Comparison of ENCODE assay signal across 30 cellular contexts in the genomic region with DNA sequence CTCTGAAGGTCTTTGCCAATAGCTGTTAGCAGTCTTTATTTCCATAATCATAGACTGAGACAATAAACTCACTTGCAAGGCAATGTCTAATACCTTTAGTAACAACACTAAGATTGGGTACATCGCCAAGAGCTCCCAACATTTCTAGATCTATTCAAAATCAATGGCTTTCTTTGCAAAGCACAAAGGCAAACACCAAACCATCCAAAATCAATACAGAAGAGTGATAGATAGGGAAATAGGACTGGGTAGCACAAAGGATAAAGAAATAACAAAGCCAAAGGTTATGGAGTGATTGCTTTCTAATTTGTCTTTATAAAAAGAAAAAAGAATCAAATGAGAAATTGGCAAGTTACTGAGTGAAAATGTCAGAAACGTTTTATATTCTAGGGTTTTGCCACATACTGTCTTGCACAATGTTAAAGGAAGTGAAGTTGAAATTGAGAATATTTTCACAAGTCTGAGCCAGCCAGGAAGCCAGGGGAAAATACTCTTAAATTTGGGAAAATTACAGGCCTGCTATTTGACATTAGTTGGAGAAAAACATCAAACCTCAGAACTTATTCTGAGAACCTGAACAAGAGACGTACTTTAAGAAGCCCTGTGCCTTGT. TPM values are rescaled to one million over a fixed set of nuclear protein-coding genes. Genes with fewer than 3 reads are reported as not detected.
A peak's percentile ranks its signal among the peaks of the same experiment; 100 is the strongest.
DNase-seq lines count a peak whose midpoint lies in the region; ATAC-seq and TF ChIP-seq lines count a peak whose summit lies in the region.
"Had no signal": no experiment of that assay in that cellular context is flagged by ENCODE, and none has a peak within 500 bp of the region (broad histone marks: within the 10 kb centered on the region; RNA-seq: fewer than 3 reads in every experiment).

No MANE protein-coding gene starts in this region.

- H3K9ac ChIP-seq in liver (ENCODE audit: low read depth in 1 of 2, low read length in 2 of 2): no peak overlapping the region

- H3K4me1 ChIP-seq in right cardiac atrium (ENCODE audit: control insufficient read depth, insufficient read depth, low read length) (peaks cover 2% of the 10 kb centered on the region), right atrium auricular region (no peaks in the 10 kb centered on the region), liver (ENCODE audit: control insufficient read depth in 4 of 4, insufficient read depth in 4 of 4, low read length in 3 of 4) (no peaks in the 10 kb centered on the region)
- H3K4me1 ChIP-seq: spleen, testis had no signal

- H3K36me3 ChIP-seq in right atrium auricular region (no peaks in the 10 kb centered on the region), liver (ENCODE audit: control insufficient read depth in 4 of 4, insufficient read depth in 3 of 4, low read depth in 1 of 4, low read length in 3 of 4) (no peaks in the 10 kb centered on the region)
- H3K36me3 ChIP-seq: left lung, spleen had no signal

- H3K4me3 ChIP-seq in right cardiac atrium (ENCODE audit: low read length): no peak overlapping the region
- H3K4me3 ChIP-seq in right atrium auricular region: no peak overlapping the region
- H3K4me3 ChIP-seq in choroid plexus epithelial cell (ENCODE audit: low read depth, low read length): no peak overlapping the region
- H3K4me3 ChIP-seq in liver (ENCODE audit: low read depth in 1 of 3, low read length in 3 of 3): no peak overlapping the region
- H3K4me3 ChIP-seq: left lung, SK-N-MC, spleen, testis had no signal

- H3K27ac Mint-ChIP-seq in mesothelial cell of epicardium: no peak overlapping the region
- H3K27ac Mint-ChIP-seq: activated CD8-positive, alpha-beta memory T cell treated with anti-CD3 and anti-CD28 coated beads, Interleukin-2, amount 10 ng/mL, durations not matched to agents 7 days and 5 days; activated naive CD8-positive, alpha-beta T cell treated with anti-CD3 and anti-CD28 coated beads, Interleukin-2, amount 10 ng/mL, durations not matched to agents 7 days and 5 days; CD4-positive, CD25-positive, alpha-beta regulatory T cell; IgD-negative memory B cell; naive thymus-derived CD4-positive, alpha-beta T cell; T-helper 1 cell treated with Interleukin-12 subunit alpha and Interleukin-12 subunit beta and Interleukin-4 antibody, amounts not matched to agents 30 μg/mL and 1 μg/mL, for 36 hours had no signal

- peak; percentile 18 to 43 for TF ChIP-seq RAD21 in liver (IDR thresholded peaks at IDR 0.05)

- no peaks in the 10 kb centered on the region for H3K27me3 Mint-ChIP-seq in mesothelial cell of epicardium (ENCODE audit: low read depth)
- H3K27me3 Mint-ChIP-seq: CD4-positive, CD25-positive, alpha-beta regulatory T cell; IgD-negative memory B cell had no signal

- DNase-seq in right cardiac atrium (no peak), right atrium auricular region (ENCODE audit: low spot score) (no peak), choroid plexus epithelial cell (ENCODE audit: low read depth) (peak; percentile 21), mesothelial cell of epicardium (ENCODE audit: low spot score in 2 of 2, unreplicated experiment in 2 of 2) (no peak), epidermal melanocyte (ENCODE audit: insufficient read length, low spot score) (no peak), SW480 (ENCODE audit: low spot score) (no peak), UCSD-AML1 (lab: John Stamatoyannopoulos, UW; ENCODE audit: unreplicated experiment) (no peak)
- DNase-seq: activated CD4-positive, alpha-beta T cell treated with anti-CD3 and anti-CD28 coated beads, Interleukin-2, amount 50 U/mL, for 4 hours; activated CD8-positive, alpha-beta memory T cell treated with anti-CD3 and anti-CD28 coated beads, Interleukin-2, amount 10 ng/mL, durations not matched to agents 7 days and 5 days; activated gamma-delta T cell; activated naive CD8-positive, alpha-beta T cell treated with anti-CD3 and anti-CD28 coated beads, Interleukin-2, amount 10 ng/mL, durations not matched to agents 7 days and 5 days; activated T-cell treated with anti-CD3 and anti-CD28 coated beads, Interleukin-2, amount 50 U/mL, for 4 hours; CD4-positive, CD25-positive, alpha-beta regulatory T cell; EL; left lung; naive thymus-derived CD4-positive, alpha-beta T cell; NCI-H1092 treated with DMSO at 0.1 percent for 48 hours; NCI-H187; NCI-H510A; occipital lobe; OCI-M1; spleen; stimulated activated CD4-positive, alpha-beta T cell treated with anti-CD3 and anti-CD28 coated beads, Interleukin-2, amount 100 ng/mL, for 24 hours; stimulated activated naive CD8-positive, alpha-beta T cell treated with anti-CD3 and anti-CD28 coated beads, Interleukin-15, Interleukin-2, amounts not matched to agents 100 U/mL and 50 U/mL, for 24 hours; testis had no signal

- H3K36me3 Mint-ChIP-seq in mesothelial cell of epicardium: no peaks in the 10 kb centered on the region
- H3K36me3 Mint-ChIP-seq: activated CD8-positive, alpha-beta memory T cell treated with anti-CD3 and anti-CD28 coated beads, Interleukin-2, amount 10 ng/mL, durations not matched to agents 7 days and 5 days; activated naive CD8-positive, alpha-beta T cell treated with anti-CD3 and anti-CD28 coated beads, Interleukin-2, amount 10 ng/mL, durations not matched to agents 7 days and 5 days; CD4-positive, CD25-positive, alpha-beta regulatory T cell; IgD-negative memory B cell; naive thymus-derived CD4-positive, alpha-beta T cell had no signal

- H3K27ac ChIP-seq in right cardiac atrium (ENCODE audit: low read length) (peak overlapping the region; percentile 42), right atrium auricular region (peak overlapping the region in 1 of 2 donors; percentile 45), liver (ENCODE audit: low read depth in 1 of 2, low read length in 2 of 2) (no peak overlapping the region)
- H3K27ac ChIP-seq: left lung, SK-N-MC, spleen, testis had no signal

- no peak for ATAC-seq in right cardiac atrium
- ATAC-seq: activated CD4-positive, CD25-positive, alpha-beta regulatory T cell treated with anti-CD3 and anti-CD28 coated beads, Interleukin-2, amount 50 U/mL, for 24 hours; activated CD8-positive, alpha-beta memory T cell treated with anti-CD3 and anti-CD28 coated beads, Interleukin-2, amount 10 ng/mL, durations not matched to agents 7 days and 5 days; activated T-cell treated with anti-CD3 and anti-CD28 coated beads, Interleukin-2, amount 50 U/mL, for 4 hours; left lung; naive thymus-derived CD4-positive, alpha-beta T cell; stimulated activated naive CD8-positive, alpha-beta T cell treated with anti-CD3 and anti-CD28 coated beads, Interleukin-15, Interleukin-2, amounts not matched to agents 100 U/mL and 50 U/mL, for 24 hours had no signal

- H3K27me3 ChIP-seq in right cardiac atrium (ENCODE audit: control insufficient read depth, insufficient read depth) (no peaks in the 10 kb centered on the region), right atrium auricular region (no peaks in the 10 kb centered on the region), liver (ENCODE audit: control insufficient read depth in 4 of 4, insufficient read depth in 4 of 4, low read length in 3 of 4) (peaks cover 0 to 7% (median 0%) of the 10 kb centered on the region in 4 donors)
- H3K27me3 ChIP-seq: left lung, spleen, testis had no signal

- 68% methylated on average over 3 of the region's 3 CpGs for WGBS in right cardiac atrium
- whole genome bisulfite sequencing in liver: 49% methylated on average over 3 of the region's 3 CpGs

- peaks cover 14% of the 10 kb centered on the region for H3K4me1 Mint-ChIP-seq in mesothelial cell of epicardium
- H3K4me1 Mint-ChIP-seq: activated CD8-positive, alpha-beta memory T cell treated with anti-CD3 and anti-CD28 coated beads, Interleukin-2, amount 10 ng/mL, durations not matched to agents 7 days and 5 days; activated naive CD8-positive, alpha-beta T cell treated with anti-CD3 and anti-CD28 coated beads, Interleukin-2, amount 10 ng/mL, durations not matched to agents 7 days and 5 days; CD4-positive, CD25-positive, alpha-beta regulatory T cell; naive thymus-derived CD4-positive, alpha-beta T cell had no signal

- no peak for TF ChIP-seq CTCF in right atrium auricular region (IDR thresholded peaks at IDR 0.05)
- no peak for TF ChIP-seq CTCF in choroid plexus epithelial cell (conservative IDR thresholded peaks at IDR 0.05; ENCODE audit: low read depth, low read length)
- TF ChIP-seq CTCF in liver (IDR thresholded peaks at IDR 0.05; ENCODE audit: low read depth, low read length, missing input control): no peak
- no peak for TF ChIP-seq CTCF in mesothelial cell of epicardium (IDR thresholded peaks at IDR 0.05; ENCODE audit: unreplicated experiment)

- H3K4me3 Mint-ChIP-seq in mesothelial cell of epicardium: no peak overlapping the region
- H3K4me3 Mint-ChIP-seq: activated CD8-positive, alpha-beta memory T cell treated with anti-CD3 and anti-CD28 coated beads, Interleukin-2, amount 10 ng/mL, durations not matched to agents 7 days and 5 days; activated naive CD8-positive, alpha-beta T cell treated with anti-CD3 and anti-CD28 coated beads, Interleukin-2, amount 10 ng/mL, durations not matched to agents 7 days and 5 days; activated T-cell treated with anti-CD3 and anti-CD28 coated beads, Interleukin-2, amount 50 U/mL, for 4 hours; CD4-positive, CD25-positive, alpha-beta regulatory T cell; IgD-negative memory B cell; naive thymus-derived CD4-positive, alpha-beta T cell; T-helper 1 cell treated with Interleukin-12 subunit alpha and Interleukin-12 subunit beta and Interleukin-4 antibody, amounts not matched to agents 30 μg/mL and 1 μg/mL, for 36 hours had no signal

- intact Hi-C loops in right cardiac atrium (cut with DNase I): no loop called here

- H3K9me3 ChIP-seq in right cardiac atrium (ENCODE audit: control insufficient read depth, low read length) (no peaks in the 10 kb centered on the region), right atrium auricular region (no peaks in the 10 kb centered on the region), liver (ENCODE audit: control insufficient read depth in 4 of 4, low read length in 3 of 4) (peaks cover 0 to 2% (median 0%) of the 10 kb centered on the region in 4 donors)
- H3K9me3 ChIP-seq: left lung, spleen, testis had no signal

- H3K9me3 Mint-ChIP-seq in mesothelial cell of epicardium: peaks cover 12% of the 10 kb centered on the region
- H3K9me3 Mint-ChIP-seq: activated naive CD8-positive, alpha-beta T cell treated with anti-CD3 and anti-CD28 coated beads, Interleukin-2, amount 10 ng/mL, durations not matched to agents 7 days and 5 days; activated T-cell treated with anti-CD3 and anti-CD28 coated beads, Interleukin-2, amount 50 U/mL, for 4 hours; IgD-negative memory B cell; T-helper 1 cell treated with Interleukin-12 subunit alpha and Interleukin-12 subunit beta and Interleukin-4 antibody, amounts not matched to agents 30 μg/mL and 1 μg/mL, for 36 hours had no signal

TF ChIP-seq in liver, 16 proteins besides CTCF, POLR2A, EP300 and RAD21 (continues in another document):
- TF ChIP-seq TAF1 (conservative IDR thresholded peaks at IDR 0.05) (no peak), HNF4G (IDR thresholded peaks at IDR 0.05) (peak; percentile 12), RXRA (IDR thresholded peaks at IDR 0.05) (peak; percentile 68)

RNA-seq across cellular contexts. Expression of a gene that starts 53.3 kb away (rescaled TPM):
- 10 to 100 TPM in 3 of 4 donors, 1 to 10 TPM in 1; 9.7 to 21.4 (median 10.9) TPM for total RNA-seq in right cardiac atrium
- polyA plus RNA-seq in right cardiac atrium: 5.6 TPM
- 10 to 100 TPM in 1 of 2 donors, 1 to 10 TPM in 1; 9.9 to 15.9 TPM for total RNA-seq in right atrium auricular region
- 1 to 10 TPM; 7.2 to 9.4 TPM for total RNA-seq in liver
- 1 to 10 TPM; 1.6 to 3.9 TPM for polyA plus RNA-seq in liver
- 41.7 to 43.1 TPM (median 42.1 TPM) in 3 replicates for total RNA-seq in mesothelial cell of epicardium
- total RNA-seq: activated CD8-positive, alpha-beta memory T cell treated with anti-CD3 and anti-CD28 coated beads, Interleukin-2, amount 10 ng/mL, durations not matched to agents 7 days and 5 days had no signal
